14 cellular contexts compared by ENCODE assay signal in the genomic region with DNA sequence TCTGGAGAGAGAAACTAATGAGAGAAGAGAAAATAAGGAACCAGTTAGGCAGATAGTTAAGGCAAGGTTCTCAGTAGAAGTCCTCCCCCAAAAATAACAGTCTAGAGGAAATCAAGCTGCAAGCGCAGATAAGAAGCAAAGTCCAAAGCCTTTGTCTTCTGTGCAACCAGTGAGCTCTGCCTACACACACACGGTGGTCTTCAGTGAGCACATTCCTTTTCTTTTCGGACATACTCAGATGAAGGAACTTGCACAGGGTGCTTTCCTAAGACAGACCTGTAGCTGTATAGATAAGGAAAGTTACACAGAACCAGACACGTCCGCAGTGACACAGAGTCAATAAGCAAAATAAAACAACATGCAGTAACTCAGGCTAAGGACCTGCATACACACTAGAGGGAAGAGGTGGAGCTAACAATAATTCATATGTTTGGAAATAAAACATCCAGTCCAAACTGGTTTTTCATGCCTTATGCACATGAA. TPM values are rescaled to one million over a fixed set of nuclear protein-coding genes. Genes with fewer than 3 reads are reported as not detected.
"Had no signal": no experiment of that assay in that cellular context is flagged by ENCODE, and none has a peak within 500 bp of the region (broad histone marks: within the 10 kb centered on the region; RNA-seq: fewer than 3 reads in every experiment).

No MANE protein-coding gene starts in this region.

RNA-seq across cellular contexts. Expression of a gene that starts 29.3 kb away (rescaled TPM):
- total RNA-seq: activated CD4-positive, alpha-beta memory T cell treated with anti-CD3 and anti-CD28 coated beads, Interleukin-2, amount 10 ng/mL, durations not matched to agents 7 days and 5 days; activated CD4-positive, alpha-beta T cell treated with anti-CD3 and anti-CD28 coated beads, Interleukin-2, amount 10 ng/mL, durations not matched to agents 7 days and 5 days; activated T-helper 17 cell treated with anti-CD3 and anti-CD28 coated beads, Interleukin-2, amount 50 U/mL, for 72 hours; astrocyte; gastrocnemius medialis; left cardiac atrium; liver; mammary epithelial cell; psoas muscle; sigmoid colon; subcutaneous adipose tissue; thoracic aorta; uterus; WTC11 had no signal
